14 cellular contexts compared by ENCODE assay signal in the genomic region with DNA sequence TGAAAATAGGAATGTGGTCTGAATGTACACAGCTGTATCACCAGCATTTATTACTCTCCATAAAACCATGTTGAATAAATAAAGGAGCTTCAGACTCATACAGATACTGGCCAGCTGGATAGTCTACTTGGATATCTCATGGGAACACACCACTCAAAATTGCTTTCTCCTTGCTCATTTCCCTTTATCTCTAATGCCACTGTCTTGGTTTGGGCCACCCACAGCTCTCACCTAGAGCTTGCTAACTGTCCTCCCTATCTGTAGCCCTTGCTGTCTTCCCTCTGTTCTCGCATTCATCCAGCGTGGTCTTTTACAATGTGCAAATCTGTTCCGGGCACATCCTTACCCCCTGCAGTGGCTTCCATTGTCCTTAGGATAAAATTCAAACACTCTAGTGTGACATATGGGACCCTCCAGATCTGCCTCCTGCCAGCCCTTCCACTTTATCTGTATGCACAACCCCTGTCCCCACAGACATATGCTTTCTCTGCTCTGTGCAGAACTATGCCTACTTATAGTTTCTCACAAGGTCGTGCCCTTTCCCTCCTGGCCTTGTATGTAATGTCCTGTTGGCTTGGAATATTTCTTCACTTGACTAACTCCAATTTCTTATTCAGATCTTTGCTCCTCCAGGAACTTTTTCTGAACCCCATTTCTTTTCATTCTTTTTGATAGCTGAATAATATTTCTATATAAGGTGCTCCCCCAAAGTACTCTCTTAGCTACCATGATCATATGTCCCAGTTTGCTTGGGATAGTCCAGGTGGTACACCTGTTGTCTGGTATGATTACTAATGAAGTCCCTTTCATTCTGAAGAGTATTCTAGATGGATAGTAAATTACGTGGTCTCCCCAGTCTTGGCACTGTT. TPM values are rescaled to one million over a fixed set of nuclear protein-coding genes. Genes with fewer than 3 reads are reported as not detected.
A peak's percentile ranks its signal among the peaks of the same experiment; 100 is the strongest.
DNase-seq lines count a peak whose midpoint lies in the region; ATAC-seq, FAIRE-seq and TF ChIP-seq lines count a peak whose summit lies in the region.
"Had no signal": no experiment of that assay in that cellular context is flagged by ENCODE, and none has a peak within 500 bp of the region (broad histone marks: within the 10 kb centered on the region; RNA-seq: fewer than 3 reads in every experiment).

No MANE protein-coding gene starts in this region.

- H3K36me3 ChIP-seq in ES-I3 (ENCODE audit: insufficient read depth, low read length) (peaks cover 22% of the 10 kb centered on the region), astrocyte (ENCODE audit: insufficient read depth, low read length) (peaks cover 5% of the 10 kb centered on the region), mesendoderm (ENCODE audit: control insufficient read depth, insufficient read depth, low read length) (peaks cover 1% of the 10 kb centered on the region)

- no peak overlapping the region for H4K5ac ChIP-seq in mesendoderm (ENCODE audit: low read length)

- no peak overlapping the region for H3K4ac ChIP-seq in mesendoderm (ENCODE audit: low read depth, low read length)

- H4K20me1 ChIP-seq in astrocyte (ENCODE audit: insufficient read depth, low read length) = peaks cover 27% of the 10 kb centered on the region

- H3K36me3 Mint-ChIP-seq in astrocyte (ENCODE audit: low read depth, unreplicated experiment) = peaks cover 2% of the 10 kb centered on the region

- H3K4me1 ChIP-seq in ES-I3 (ENCODE audit: insufficient read depth, low read length) (no peaks in the 10 kb centered on the region), astrocyte (ENCODE audit: insufficient read depth, low read length) (peaks cover 24% of the 10 kb centered on the region), mesendoderm (ENCODE audit: control insufficient read depth, low read depth, low read length) (no peaks in the 10 kb centered on the region)

- no peak for ATAC-seq in GM18511 (IDR thresholded peaks at IDR 0.05; ENCODE audit: unreplicated experiment)
- no peak for ATAC-seq in HG03045 (IDR thresholded peaks at IDR 0.05; ENCODE audit: unreplicated experiment)

- no peak for TF ChIP-seq CTCF in astrocyte (IDR thresholded peaks at IDR 0.05; ENCODE audit: insufficient read depth, low read depth, low read length)

- H2AK5ac ChIP-seq in mesendoderm (ENCODE audit: low read length) = no peak overlapping the region

- DNase-seq in M059J (ENCODE audit: low read depth) (peak; percentile 39), astrocyte (ENCODE audit: low read depth) (peak; percentile 10), mesendoderm (peak; percentile 94), NCI-H2029 treated with DMSO at 0.1 percent for 48 hours (lab: John Stamatoyannopoulos, UW) (no peak)
- DNase-seq in activated CD4-positive, CD25-positive, alpha-beta regulatory T cell treated with anti-CD3 and anti-CD28 coated beads, Interleukin-2, amount 50 U/mL, for 72 hours = no peak
- DNase-seq: activated T-cell treated with anti-CD3 and anti-CD28 coated beads, Interleukin-2, amount 50 U/mL, for 48 hours; effector CD8-positive, alpha-beta T cell; stimulated activated CD4-positive, alpha-beta T cell treated with anti-CD3 and anti-CD28 coated beads, Interleukin-4, amount 100 ng/mL, for 4 hours had no signal

- peaks cover 4% of the 10 kb centered on the region for H3K4me1 Mint-ChIP-seq in astrocyte (ENCODE audit: low read depth, unreplicated experiment)

- FAIRE-seq in astrocyte (lab: Jason Lieb, UNC) = no peak
- FAIRE-seq: H54 had no signal

- H2BK5ac ChIP-seq in mesendoderm (ENCODE audit: low read length) = no peak overlapping the region

- H3K18ac ChIP-seq in mesendoderm (ENCODE audit: low read length) = no peak overlapping the region

- H3K9ac ChIP-seq in ES-I3 (ENCODE audit: low read depth, low read length) = peak overlapping the region; percentile 90; the same call in 1 of the 2 replicates
- H3K9ac ChIP-seq in astrocyte (ENCODE audit: low read length) = peak overlapping the region; percentile 8
- H3K9ac ChIP-seq in mesendoderm (ENCODE audit: low read length) = no peak overlapping the region

- H3K4me3 ChIP-seq in astrocyte (ENCODE audit: insufficient read depth, low read depth, low read length) = peak overlapping the region; percentile 46
- H3K4me3 ChIP-seq in mesendoderm (ENCODE audit: low read length) = peak overlapping the region; percentile 3

- H3K4me3 Mint-ChIP-seq in astrocyte (ENCODE audit: unreplicated experiment) = no peak overlapping the region

- no CpG with 5 or more reads among the region's 5 CpGs for WGBS in mesendoderm (ENCODE audit: extremely low coverage, insufficient coverage, low lambda C conversion rate)

- H3K79me1 ChIP-seq in mesendoderm (ENCODE audit: low read length) = no peaks in the 10 kb centered on the region

- no peak overlapping the region for H3K23ac ChIP-seq in mesendoderm (ENCODE audit: low read length)

- H3K27ac ChIP-seq in astrocyte (ENCODE audit: low read depth, low read length) (no peak overlapping the region), mesendoderm (ENCODE audit: low read depth, low read length) (no peak overlapping the region)

- H3K9me3 ChIP-seq in ES-I3 (ENCODE audit: control insufficient read depth, insufficient read depth, low read length) = 0 out of 2 replicates have a peak, but pooled peaks cover 3% of the 10 kb centered on the region
- H3K9me3 ChIP-seq in astrocyte (ENCODE audit: insufficient read depth, low read depth, low read length) = no peaks in the 10 kb centered on the region

- peaks cover 63% of the 10 kb centered on the region for H3K79me2 ChIP-seq in astrocyte (ENCODE audit: insufficient read depth, low read length)
- H3K79me2 ChIP-seq in mesendoderm (ENCODE audit: control insufficient read depth, insufficient read depth, low read length) = peaks cover 56% of the 10 kb centered on the region

- no peaks in the 10 kb centered on the region for H3K9me3 Mint-ChIP-seq in astrocyte (ENCODE audit: unreplicated experiment)

- no peak overlapping the region for H4K8ac ChIP-seq in mesendoderm (ENCODE audit: low read depth, low read length)

- H2BK120ac ChIP-seq in mesendoderm (ENCODE audit: low read depth, low read length) = no peak overlapping the region

- no peaks in the 10 kb centered on the region for H3K27me3 Mint-ChIP-seq in astrocyte (ENCODE audit: low read depth, unreplicated experiment)

- H3K27ac Mint-ChIP-seq in astrocyte (ENCODE audit: unreplicated experiment) = no peak overlapping the region

- H3K4me2 ChIP-seq in astrocyte (ENCODE audit: low read length) (peak overlapping the region; percentile 96), mesendoderm (ENCODE audit: low read length) (peak overlapping the region; percentile 15)

- no peak overlapping the region for H2AFZ ChIP-seq in astrocyte (ENCODE audit: low read depth, low read length)

- H3K27me3 ChIP-seq in astrocyte (ENCODE audit: insufficient read depth, low read length) = no peaks in the 10 kb centered on the region
- no peaks in the 10 kb centered on the region for H3K27me3 ChIP-seq in mesendoderm (ENCODE audit: insufficient read depth, low read length, poor library complexity)

- no peak overlapping the region for H2BK15ac ChIP-seq in mesendoderm (replicated peaks; ENCODE audit: low read depth)

- H3K56ac ChIP-seq in mesendoderm (ENCODE audit: low read length) = no peak overlapping the region

RNA-seq across cellular contexts. Expression of a gene that starts 2.9 kb away (rescaled TPM):
- 4.2 and 8.1 TPM in 2 replicates for total RNA-seq in M059J (2014; rRNA removed; shearing (Covaris generic))
- 8.1 and 9.3 TPM in 2 replicates for total RNA-seq in astrocyte
- polyA plus RNA-seq in mesendoderm (2013, experiment 1 of 2) = 21.8 TPM
- polyA plus RNA-seq in mesendoderm (2013, experiment 2 of 2) = 23.8 TPM

RNA-seq across cellular contexts. Expression of a gene that starts 13.5 kb away (rescaled TPM):
- total RNA-seq in M059J (2014; rRNA removed; shearing (Covaris generic)) = 1.8 TPM in 1 of 2 replicates, not detected in the other
- total RNA-seq in astrocyte = 0.65 TPM in 1 of 2 replicates, not detected in the other
- polyA plus RNA-seq in mesendoderm (2013, experiment 1 of 2) = 0.28 TPM
- polyA plus RNA-seq in mesendoderm (2013, experiment 2 of 2) = 0.21 TPM
- total RNA-seq: T-helper 1 cell treated with Interleukin-12 subunit alpha and Interleukin-12 subunit beta and Interleukin-4 antibody, amounts not matched to agents 30 ng/mL and 1 ng/mL, for 36 hours; ureter had no signal

Comparison
In these comparisons a context has a peak if more than half of its experiments do, and no peak if none do; other contexts are left out.
1. DNase-seq: peak in M059J (single experiment), astrocyte (single experiment) and mesendoderm (single experiment); none in activated CD4-positive, CD25-positive, alpha-beta regulatory T cell treated with anti-CD3 and anti-CD28 coated beads, Interleukin-2, amount 50 U/mL, for 72 hours (single experiment) and NCI-H2029 treated with DMSO at 0.1 percent for 48 hours (single experiment).